ENCODE assay signal across 20 cellular contexts in genomic region chr1:23911924-23912323, GRCh38. TPM values are rescaled to one million over a fixed set of nuclear protein-coding genes. Genes with fewer than 3 reads are reported as not detected.
DNase-seq lines count a peak whose midpoint lies in the region; ATAC-seq and TF ChIP-seq lines count a peak whose summit lies in the region.
"Had no signal": no experiment of that assay in that cellular context is flagged by ENCODE, and none has a peak within 500 bp of the region (broad histone marks: within the 10 kb centered on the region; RNA-seq: fewer than 3 reads in every experiment).

No MANE protein-coding gene starts in this region.

- H3K4me1 ChIP-seq in neuronal stem cell (ENCODE audit: control insufficient read depth in 2 of 2, insufficient read depth in 1 of 2, low read depth in 1 of 2, low read length in 2 of 2): peaks cover 3 to 4% of the 10 kb centered on the region in 2 donors
- H3K4me1 ChIP-seq: adrenal gland, breast epithelium, gastrocnemius medialis had no signal

- peak overlapping the region; percentile 19 for H3K27ac Mint-ChIP-seq in T-helper 2 cell treated with Interferon-gamma antibody and Interleukin-4, amounts not matched to agents 5 μg/mL and 100 μg/mL, for 36 hours
- peak overlapping the region; percentile 43 for H3K27ac Mint-ChIP-seq in activated naive CD8-positive, alpha-beta T cell treated with anti-CD3 and anti-CD28 coated beads for 36 hours
- H3K27ac Mint-ChIP-seq: activated T-helper 17 cell treated with anti-CD3 and anti-CD28 coated beads, Interleukin-2, amount 50 U/mL, for 72 hours had no signal

- H2BK12ac ChIP-seq in neuronal stem cell (ENCODE audit: low read length): no peak overlapping the region

- no peak overlapping the region for H3K4me2 ChIP-seq in neuronal stem cell (ENCODE audit: insufficient read depth, low read length, poor library complexity, severe bottlenecking)
- H3K4me2 ChIP-seq: PC-9, smooth muscle cell had no signal

- no peak overlapping the region for H2AFZ ChIP-seq in neuronal stem cell (ENCODE audit: low read length)
- H2AFZ ChIP-seq: PC-9 had no signal

- H4K91ac ChIP-seq in neuronal stem cell (ENCODE audit: low read depth, low read length, poor library complexity): no peak overlapping the region

- no peak for TF ChIP-seq CTCF in HL-60 (IDR thresholded peaks at IDR 0.05; ENCODE audit: insufficient read depth, low read length)

- H3K4me3 ChIP-seq in HL-60 (replicated peaks; ENCODE audit: insufficient read depth, low read length): peak overlapping the region; percentile 46
- H3K4me3 ChIP-seq in neuronal stem cell (ENCODE audit: low read length in 2 of 2): no peak overlapping the region
- H3K4me3 ChIP-seq: adrenal gland, breast epithelium, gastrocnemius medialis, PC-9, smooth muscle cell, vagina had no signal

- H3K4me1 Mint-ChIP-seq in T-helper 2 cell treated with Interferon-gamma antibody and Interleukin-4, amounts not matched to agents 5 μg/mL and 100 μg/mL, for 36 hours (ENCODE audit: low read depth): peaks cover 34% of the 10 kb centered on the region
- peaks cover 48% of the 10 kb centered on the region for H3K4me1 Mint-ChIP-seq in activated naive CD8-positive, alpha-beta T cell treated with anti-CD3 and anti-CD28 coated beads for 36 hours
- H3K4me1 Mint-ChIP-seq: activated T-helper 17 cell treated with anti-CD3 and anti-CD28 coated beads, Interleukin-2, amount 50 U/mL, for 72 hours had no signal

- no peaks in the 10 kb centered on the region for H3K79me1 ChIP-seq in neuronal stem cell (ENCODE audit: low read depth, low read length)

- H3K23ac ChIP-seq in neuronal stem cell (ENCODE audit: low read depth, low read length, poor library complexity): no peak overlapping the region

- no peak overlapping the region for H3K4ac ChIP-seq in neuronal stem cell (ENCODE audit: low read length)

- DNase-seq in T-helper 2 cell treated with Interferon-gamma antibody and Interleukin-4, amounts not matched to agents 5 μg/mL and 100 μg/mL, for 36 hours (ENCODE audit: low spot score): no peak
- no peak for DNase-seq in T-helper 2 cell
- no peak for DNase-seq in HL-60 (ENCODE audit: low read depth in 1 of 2, low spot score in 1 of 2)
- DNase-seq in activated naive CD8-positive, alpha-beta T cell treated with anti-CD3 and anti-CD28 coated beads for 36 hours: no peak
- no peak for DNase-seq in neuronal stem cell (ENCODE audit: low spot score)
- DNase-seq in glomerular visceral epithelial cell (ENCODE audit: extremely low spot score): no peak
- DNase-seq: adrenal gland, gastrocnemius medialis, NCI-H1105, NCI-H2107, NCI-H526 treated with DMSO at 0.1 percent for 48 hours, PC-9 had no signal

- H3K9me3 ChIP-seq in neuronal stem cell (replicated peaks in 1 of 2; ENCODE audit: control insufficient read depth in 2 of 2, insufficient read depth in 1 of 2, low read depth in 1 of 2, low read length in 2 of 2): no peaks in the 10 kb centered on the region
- H3K9me3 ChIP-seq: adrenal gland, breast epithelium, gastrocnemius medialis, vagina had no signal

- no peaks in the 10 kb centered on the region for H3K36me3 Mint-ChIP-seq in T-helper 2 cell treated with Interferon-gamma antibody and Interleukin-4, amounts not matched to agents 5 μg/mL and 100 μg/mL, for 36 hours (ENCODE audit: low read depth)
- no peaks in the 10 kb centered on the region for H3K36me3 Mint-ChIP-seq in activated naive CD8-positive, alpha-beta T cell treated with anti-CD3 and anti-CD28 coated beads for 36 hours

- no peak overlapping the region for H2BK120ac ChIP-seq in neuronal stem cell (ENCODE audit: low read depth, low read length)

- H3K27me3 Mint-ChIP-seq in T-helper 2 cell treated with Interferon-gamma antibody and Interleukin-4, amounts not matched to agents 5 μg/mL and 100 μg/mL, for 36 hours (ENCODE audit: low read depth): no peaks in the 10 kb centered on the region
- peaks cover 4% of the 10 kb centered on the region for H3K27me3 Mint-ChIP-seq in activated naive CD8-positive, alpha-beta T cell treated with anti-CD3 and anti-CD28 coated beads for 36 hours

- no peak overlapping the region for H4K8ac ChIP-seq in neuronal stem cell (ENCODE audit: low read depth, low read length)

- peak overlapping the region; percentile 66 for H3K18ac ChIP-seq in neuronal stem cell (ENCODE audit: low read length)

- H2BK5ac ChIP-seq in neuronal stem cell (ENCODE audit: low read length): no peak overlapping the region

- no CpG with 5 or more reads among the region's 8 CpGs for WGBS in neuronal stem cell (ENCODE audit: extremely low coverage in 2 of 2, insufficient read length in 2 of 2, insufficient replicate concordance in 1 of 2), 2 donors

- H3K27me3 ChIP-seq in HL-60 (ENCODE audit: insufficient read depth, poor library complexity, severe bottlenecking) (no peaks in the 10 kb centered on the region), neuronal stem cell (ENCODE audit: control insufficient read depth in 3 of 3, insufficient read depth in 3 of 3, low read depth in 1 of 3, low read length in 3 of 3) (no peaks in the 10 kb centered on the region)
- H3K27me3 ChIP-seq: adrenal gland, breast epithelium, gastrocnemius medialis, vagina had no signal

- ATAC-seq in HG03045 (IDR thresholded peaks at IDR 0.05; ENCODE audit: unreplicated experiment) (no peak), HG02642 (IDR thresholded peaks at IDR 0.05; ENCODE audit: poor library complexity, unreplicated experiment) (no peak)
- ATAC-seq: activated T-helper 17 cell treated with anti-CD3 and anti-CD28 coated beads, Interleukin-2, amount 50 U/mL, for 72 hours; gastrocnemius medialis had no signal

- H2BK15ac ChIP-seq in neuronal stem cell (ENCODE audit: low read length): no peak overlapping the region

- no peaks in the 10 kb centered on the region for H3K9me3 Mint-ChIP-seq in T-helper 2 cell treated with Interferon-gamma antibody and Interleukin-4, amounts not matched to agents 5 μg/mL and 100 μg/mL, for 36 hours
- no peaks in the 10 kb centered on the region for H3K9me3 Mint-ChIP-seq in activated naive CD8-positive, alpha-beta T cell treated with anti-CD3 and anti-CD28 coated beads for 36 hours
- H3K9me3 Mint-ChIP-seq: activated T-helper 17 cell treated with anti-CD3 and anti-CD28 coated beads, Interleukin-2, amount 50 U/mL, for 72 hours had no signal

- H3K27ac ChIP-seq in HL-60 (replicated peaks) (peak overlapping the region; percentile 83), neuronal stem cell (replicated peaks; ENCODE audit: low read length) (no peak overlapping the region)
- H3K27ac ChIP-seq: adrenal gland, breast epithelium, gastrocnemius medialis, PC-9, vagina had no signal

- no peaks in the 10 kb centered on the region for H3K36me3 ChIP-seq in neuronal stem cell (replicated peaks in 1 of 2; ENCODE audit: control insufficient read depth in 2 of 2, insufficient read depth in 2 of 2, low read length in 2 of 2)
- H3K36me3 ChIP-seq: adrenal gland, breast epithelium, gastrocnemius medialis, vagina had no signal

- peak overlapping the region; percentile 28 for H3K14ac ChIP-seq in neuronal stem cell (ENCODE audit: low read length)

- no peak overlapping the region for H3K4me3 Mint-ChIP-seq in T-helper 2 cell treated with Interferon-gamma antibody and Interleukin-4, amounts not matched to agents 5 μg/mL and 100 μg/mL, for 36 hours
- no peak overlapping the region for H3K4me3 Mint-ChIP-seq in activated naive CD8-positive, alpha-beta T cell treated with anti-CD3 and anti-CD28 coated beads for 36 hours
- H3K4me3 Mint-ChIP-seq: activated T-helper 17 cell treated with anti-CD3 and anti-CD28 coated beads, Interleukin-2, amount 50 U/mL, for 72 hours had no signal

- no peak overlapping the region for H3K9ac ChIP-seq in neuronal stem cell (ENCODE audit: low read depth, low read length, poor library complexity)

- H2AK5ac ChIP-seq in neuronal stem cell (ENCODE audit: low read depth, low read length): peak overlapping the region; percentile 56

RNA-seq across cellular contexts. Expression of gene CNR2, which starts 1.2 kb away (rescaled TPM):
- under 1 TPM; 0.16 to 0.28 TPM for total RNA-seq in activated naive CD8-positive, alpha-beta T cell treated with anti-CD3 and anti-CD28 coated beads for 36 hours
- polyA plus RNA-seq in neuronal stem cell (2013, experiment 1 of 2): 0.01 TPM
- polyA plus RNA-seq in neuronal stem cell (2013, experiment 2 of 2): not detected
- total RNA-seq: A172, gastrocnemius medialis, PC-9, smooth muscle cell, vagina had no signal
- polyA plus RNA-seq: BJ, smooth muscle cell had no signal

RNA-seq across cellular contexts. Expression of gene FUCA1, which starts 43.8 kb away (rescaled TPM):
- 1 to 10 TPM; 4.7 to 5.1 TPM for total RNA-seq in activated naive CD8-positive, alpha-beta T cell treated with anti-CD3 and anti-CD28 coated beads for 36 hours
- polyA plus RNA-seq in neuronal stem cell (2013, experiment 1 of 2): 3.8 TPM
- polyA plus RNA-seq in neuronal stem cell (2013, experiment 2 of 2): 3.5 TPM

RNA-seq across cellular contexts. Expression of gene PNRC2, which starts 47.7 kb away (rescaled TPM):
- total RNA-seq in activated naive CD8-positive, alpha-beta T cell treated with anti-CD3 and anti-CD28 coated beads for 36 hours: 100 to 1,000 TPM; 162 to 165 TPM
- polyA plus RNA-seq in neuronal stem cell (2013, experiment 1 of 2): 227 TPM
- 230 TPM for polyA plus RNA-seq in neuronal stem cell (2013, experiment 2 of 2)
